Comparison of ENCODE assay signal across 8 cellular contexts in the genomic region with DNA sequence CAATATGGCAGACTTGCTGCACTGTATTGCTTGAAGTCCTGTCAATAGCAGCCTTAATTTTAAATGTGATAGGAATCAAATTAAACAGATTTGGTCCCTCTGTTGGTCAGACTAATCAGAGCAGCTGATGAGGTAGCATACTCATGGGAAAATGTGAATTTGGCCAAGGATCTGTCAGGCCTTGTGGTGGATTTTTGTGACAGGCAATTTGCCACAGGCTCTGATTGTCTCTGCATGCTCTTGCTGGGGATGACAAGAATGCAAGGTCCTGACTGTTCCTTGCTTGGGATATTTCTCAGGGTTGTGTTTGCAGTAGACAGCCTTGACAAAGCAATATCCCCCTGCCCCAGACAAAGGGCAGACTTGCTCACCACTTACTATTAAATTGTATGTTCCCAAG.
"Had no signal": no experiment of that assay in that cellular context is flagged by ENCODE, and none has a peak within 500 bp of the region (broad histone marks: within the 10 kb centered on the region; RNA-seq: fewer than 3 reads in every experiment).

No MANE protein-coding gene starts in this region.

- H3K27ac Mint-ChIP-seq: HFFc6 had no signal

- FAIRE-seq: HepG2 had no signal

- H3K9me3 ChIP-seq: HAP-1 had no signal

- H3K9me3 Mint-ChIP-seq: HFFc6, IgD-negative memory B cell had no signal

- DNase-seq: GM23248, GOT3, H7, HFFc6 had no signal

- H3K36me3 Mint-ChIP-seq: IgD-negative memory B cell had no signal

- H3K4me3 ChIP-seq: GM23248, HAP-1 had no signal

- H3K27me3 Mint-ChIP-seq: IgD-negative memory B cell had no signal

- H3K36me3 ChIP-seq: HAP-1 had no signal

- H3K4me3 Mint-ChIP-seq: HFFc6, IgD-negative memory B cell had no signal

- H3K27ac ChIP-seq: GM23248, HL-60 had no signal
